In genomic region chr19:46488551-46488950, GRCh38 we compare ENCODE assay signal across 21 cellular contexts. TPM values are rescaled to one million over a fixed set of nuclear protein-coding genes. Genes with fewer than 3 reads are reported as not detected.
DNase-seq lines count a peak whose midpoint lies in the region; ATAC-seq, FAIRE-seq and TF ChIP-seq lines count a peak whose summit lies in the region.
"Had no signal": no experiment of that assay in that cellular context is flagged by ENCODE, and none has a peak within 500 bp of the region (broad histone marks: within the 10 kb centered on the region; RNA-seq: fewer than 3 reads in every experiment).

No MANE protein-coding gene starts in this region.

- H3K9ac ChIP-seq in NT2/D1 (ENCODE audit: insufficient read length, low read depth) = peak overlapping the region; percentile 42
- H3K9ac ChIP-seq: SK-N-SH had no signal

- H3K36me3 ChIP-seq in NT2/D1 (ENCODE audit: insufficient read depth, insufficient read length, low read length) (no peaks in the 10 kb centered on the region), right atrium auricular region (no peaks in the 10 kb centered on the region)
- H3K36me3 ChIP-seq: adrenal gland, breast epithelium, gastroesophageal sphincter, lower lobe of right lung, upper lobe of left lung had no signal

- H3K27me3 ChIP-seq in NT2/D1 (ENCODE audit: insufficient read depth, insufficient read length) = peaks cover 4% of the 10 kb centered on the region
- peaks cover 0 to 4% of the 10 kb centered on the region in 2 donors for H3K27me3 ChIP-seq in right atrium auricular region
- H3K27me3 ChIP-seq: adrenal gland had no signal

- no peaks in the 10 kb centered on the region for H3K36me3 Mint-ChIP-seq in activated T-cell treated with anti-CD3 and anti-CD28 coated beads, Interleukin-2, amount 50 U/mL, for 24 hours (ENCODE audit: low read depth)
- H3K36me3 Mint-ChIP-seq in glutamatergic neuron (ENCODE audit: unreplicated experiment) = no peaks in the 10 kb centered on the region
- H3K36me3 Mint-ChIP-seq: activated CD4-positive, alpha-beta memory T cell treated with anti-CD3 and anti-CD28 coated beads for 36 hours had no signal

- no peak overlapping the region for H3K4me3 Mint-ChIP-seq in activated T-cell treated with anti-CD3 and anti-CD28 coated beads, Interleukin-2, amount 50 U/mL, for 24 hours
- peak overlapping the region; percentile 52 for H3K4me3 Mint-ChIP-seq in glutamatergic neuron (ENCODE audit: unreplicated experiment)
- H3K4me3 Mint-ChIP-seq: activated B cell treated with CpG ODN at 0.5 μM for 24 hours; activated CD4-positive, alpha-beta memory T cell treated with anti-CD3 and anti-CD28 coated beads for 36 hours had no signal

- H3K4me1 Mint-ChIP-seq in activated T-cell treated with anti-CD3 and anti-CD28 coated beads, Interleukin-2, amount 50 U/mL, for 24 hours (ENCODE audit: low read depth) = peaks cover 25% of the 10 kb centered on the region
- peaks cover 6% of the 10 kb centered on the region for H3K4me1 Mint-ChIP-seq in glutamatergic neuron (ENCODE audit: low read depth, unreplicated experiment)

- ATAC-seq in GM19395 (IDR thresholded peaks at IDR 0.05; ENCODE audit: unreplicated experiment) = no peak

- FAIRE-seq in urothelium cell line (lab: Jason Lieb, UNC) = peak; percentile 23
- FAIRE-seq: D721Med had no signal

- TF ChIP-seq CTCF in glutamatergic neuron (IDR thresholded peaks at IDR 0.05; ENCODE audit: partially characterized antibody, unreplicated experiment) (no peak), right atrium auricular region (IDR thresholded peaks at IDR 0.05) (no peak)

- H3K4me1 ChIP-seq in NT2/D1 (ENCODE audit: insufficient read depth, insufficient read length) = peaks cover 18% of the 10 kb centered on the region
- H3K4me1 ChIP-seq in right atrium auricular region = peaks cover 0 to 37% of the 10 kb centered on the region in 2 donors

- H3K27ac Mint-ChIP-seq in activated T-cell treated with anti-CD3 and anti-CD28 coated beads, Interleukin-2, amount 50 U/mL, for 24 hours = no peak overlapping the region
- H3K27ac Mint-ChIP-seq in glutamatergic neuron (ENCODE audit: unreplicated experiment) = no peak overlapping the region
- H3K27ac Mint-ChIP-seq: activated B cell treated with CpG ODN at 0.5 μM for 24 hours; activated CD4-positive, alpha-beta memory T cell treated with anti-CD3 and anti-CD28 coated beads for 36 hours had no signal

- H3K27me3 Mint-ChIP-seq in activated T-cell treated with anti-CD3 and anti-CD28 coated beads, Interleukin-2, amount 50 U/mL, for 24 hours = peaks cover 84% of the 10 kb centered on the region
- peaks cover 24% of the 10 kb centered on the region for H3K27me3 Mint-ChIP-seq in glutamatergic neuron (ENCODE audit: unreplicated experiment)

- H3K9me3 Mint-ChIP-seq in activated T-cell treated with anti-CD3 and anti-CD28 coated beads, Interleukin-2, amount 50 U/mL, for 24 hours = no peaks in the 10 kb centered on the region
- H3K9me3 Mint-ChIP-seq in glutamatergic neuron (ENCODE audit: unreplicated experiment) = peaks cover 6% of the 10 kb centered on the region
- H3K9me3 Mint-ChIP-seq: activated B cell treated with CpG ODN at 0.5 μM for 24 hours; activated CD4-positive, alpha-beta memory T cell treated with anti-CD3 and anti-CD28 coated beads for 36 hours had no signal

- no peaks in the 10 kb centered on the region for H3K9me3 ChIP-seq in NT2/D1 (ENCODE audit: insufficient read depth, low read length)
- H3K9me3 ChIP-seq in right atrium auricular region = no peaks in the 10 kb centered on the region
- H3K9me3 ChIP-seq: adrenal gland, breast epithelium, gastroesophageal sphincter, lower lobe of right lung, SK-N-SH, upper lobe of left lung had no signal

- H3K27ac ChIP-seq in right atrium auricular region = no peak overlapping the region
- H3K27ac ChIP-seq: C4-2B, gastroesophageal sphincter, lower lobe of right lung, RWPE1, upper lobe of left lung had no signal

- H3K4me3 ChIP-seq in NT2/D1 (ENCODE audit: insufficient read length, low read depth) (no peak overlapping the region), right atrium auricular region (no peak overlapping the region)

- peak; percentile 36 for DNase-seq in activated T-cell treated with anti-CD3 and anti-CD28 coated beads, Interleukin-2, amount 50 U/mL, for 24 hours
- DNase-seq in activated T-cell treated with anti-CD3 and anti-CD28 coated beads for 4 hours (no peak), NT2/D1 (ENCODE audit: low read depth, low spot score) (no peak), glutamatergic neuron (no peak), urothelium cell line (ENCODE audit: low spot score) (no peak), right atrium auricular region (ENCODE audit: low spot score) (no peak)
- DNase-seq in activated effector memory CD4-positive, alpha-beta T cell treated with anti-CD3 and anti-CD28 coated beads, Interleukin-2, amount 50 U/mL, for 16 hours = no peak

RNA-seq across cellular contexts. Expression of gene PNMA8B, which starts 7.1 kb away (rescaled TPM):
- total RNA-seq in glutamatergic neuron (ENCODE audit: unreplicated experiment) (0.76 TPM), right atrium auricular region (1 to 10 TPM; 1.0 to 1.7 TPM)
- total RNA-seq: NCI-H460 had no signal

RNA-seq across cellular contexts. Expression of gene PNMA8A, which starts 17.2 kb away (rescaled TPM):
- total RNA-seq in glutamatergic neuron (ENCODE audit: unreplicated experiment) (14.1 TPM), right atrium auricular region (10 to 100 TPM in 1 of 2 donors, 1 to 10 TPM in 1; 9.9 to 16.6 TPM)
- total RNA-seq: activated B cell treated with CpG ODN at 0.5 μM for 24 hours, NCI-H460 had no signal

RNA-seq across cellular contexts. Expression of gene PNMA8C, which starts 59.8 kb away (rescaled TPM):
- 5.3 TPM for total RNA-seq in glutamatergic neuron (ENCODE audit: unreplicated experiment)
- total RNA-seq in right atrium auricular region = not detected
- total RNA-seq: activated B cell treated with CpG ODN at 0.5 μM for 24 hours; activated CD4-positive, alpha-beta memory T cell treated with anti-CD3 and anti-CD28 coated beads for 36 hours; NCI-H460; omental fat pad had no signal
